Comparison of ENCODE assay signal across 1 cellular context in genomic region chr14:23402296-23403138, GRCh38.
TF ChIP-seq lines count a peak whose summit lies in the region.

No MANE protein-coding gene starts in this region.

TF ChIP-seq in A549, 52 proteins besides CTCF, POLR2A, EP300 and RAD21:
- TF ChIP-seq PBX3 (IDR thresholded peaks at IDR 0.05) (no peak), EHMT2 (IDR thresholded peaks at IDR 0.05; ENCODE audit: low read depth) (no peak), TFCP2L1 (CRISPR knock-in tag; IDR thresholded peaks at IDR 0.05) (no peak)
TF ChIP-seq in A549: peak in this region for 0.
